17 cellular contexts compared by ENCODE assay signal in genomic region chr1:54109131-54110105, GRCh38. TPM values are rescaled to one million over a fixed set of nuclear protein-coding genes. Genes with fewer than 3 reads are reported as not detected.
"Had no signal": no experiment of that assay in that cellular context is flagged by ENCODE, and none has a peak within 500 bp of the region (broad histone marks: within the 10 kb centered on the region; RNA-seq: fewer than 3 reads in every experiment).

No MANE protein-coding gene starts in this region.

- H3K27me3 ChIP-seq: brain microvascular endothelial cell, heart left ventricle, pancreas, thyroid gland had no signal

- H3K4me3 ChIP-seq: heart left ventricle, pancreas, thyroid gland had no signal

- ATAC-seq: heart left ventricle; naive thymus-derived CD4-positive, alpha-beta T cell had no signal

- H3K27ac Mint-ChIP-seq: activated CD4-positive, alpha-beta memory T cell treated with anti-CD3 and anti-CD28 coated beads, Interleukin-2, amount 10 ng/mL, durations not matched to agents 7 days and 5 days; activated naive CD8-positive, alpha-beta T cell treated with anti-CD3 and anti-CD28 coated beads for 36 hours; activated T-helper 1 cell treated with anti-CD3 and anti-CD28 coated beads, Interleukin-12 subunit alpha, Interleukin-12 subunit beta, Interleukin-2, Interleukin-4 antibody, amounts not matched to agents 30 ng/mL and 10 ng/mL and 1 ng/mL, durations not matched to agents 14 hours and 24 hours and 36 hours; immature natural killer cell had no signal

- H3K36me3 ChIP-seq: brain microvascular endothelial cell, heart left ventricle, pancreas, thyroid gland had no signal

- H3K9me3 ChIP-seq: heart left ventricle, pancreas, thyroid gland had no signal

- H3K4me1 ChIP-seq: heart left ventricle, pancreas, thyroid gland had no signal

- H3K4me1 Mint-ChIP-seq: activated CD4-positive, alpha-beta memory T cell treated with anti-CD3 and anti-CD28 coated beads, Interleukin-2, amount 10 ng/mL, durations not matched to agents 7 days and 5 days; activated naive CD8-positive, alpha-beta T cell treated with anti-CD3 and anti-CD28 coated beads for 36 hours; central memory CD8-positive, alpha-beta T cell; immature natural killer cell; naive thymus-derived CD4-positive, alpha-beta T cell had no signal

- H3K27me3 Mint-ChIP-seq: activated CD4-positive, alpha-beta memory T cell treated with anti-CD3 and anti-CD28 coated beads, Interleukin-2, amount 10 ng/mL, durations not matched to agents 7 days and 5 days; activated naive CD8-positive, alpha-beta T cell treated with anti-CD3 and anti-CD28 coated beads for 36 hours; central memory CD8-positive, alpha-beta T cell; naive thymus-derived CD4-positive, alpha-beta T cell had no signal

- H3K9me3 Mint-ChIP-seq: activated CD4-positive, alpha-beta memory T cell treated with anti-CD3 and anti-CD28 coated beads, Interleukin-2, amount 10 ng/mL, durations not matched to agents 7 days and 5 days; activated naive CD8-positive, alpha-beta T cell treated with anti-CD3 and anti-CD28 coated beads for 36 hours; activated T-helper 1 cell treated with anti-CD3 and anti-CD28 coated beads, Interleukin-12 subunit alpha, Interleukin-12 subunit beta, Interleukin-2, Interleukin-4 antibody, amounts not matched to agents 30 ng/mL and 10 ng/mL and 1 ng/mL, durations not matched to agents 14 hours and 24 hours and 36 hours; central memory CD8-positive, alpha-beta T cell; immature natural killer cell; naive thymus-derived CD4-positive, alpha-beta T cell had no signal

- H3K27ac ChIP-seq: brain microvascular endothelial cell, heart left ventricle, pancreas, thyroid gland had no signal

- H3K4me3 Mint-ChIP-seq: activated CD4-positive, alpha-beta memory T cell treated with anti-CD3 and anti-CD28 coated beads, Interleukin-2, amount 10 ng/mL, durations not matched to agents 7 days and 5 days; activated naive CD8-positive, alpha-beta T cell treated with anti-CD3 and anti-CD28 coated beads for 36 hours; activated T-helper 1 cell treated with anti-CD3 and anti-CD28 coated beads, Interleukin-12 subunit alpha, Interleukin-12 subunit beta, Interleukin-2, Interleukin-4 antibody, amounts not matched to agents 30 ng/mL and 10 ng/mL and 1 ng/mL, durations not matched to agents 14 hours and 24 hours and 36 hours; central memory CD8-positive, alpha-beta T cell; immature natural killer cell; naive thymus-derived CD4-positive, alpha-beta T cell had no signal

- DNase-seq: activated CD4-positive, alpha-beta T cell treated with anti-CD3 and anti-CD28 coated beads for 4 hours; activated naive CD8-positive, alpha-beta T cell treated with anti-CD3 and anti-CD28 coated beads for 36 hours; anterior cingulate cortex; brain microvascular endothelial cell; effector memory CD4-positive, alpha-beta T cell; foreskin melanocyte; immature natural killer cell; pancreas; stimulated activated CD4-positive, alpha-beta T cell treated with anti-CD3 and anti-CD28 coated beads, Interleukin-12 subunit alpha, Interleukin-12 subunit beta, amount 100 ng/mL, for 4 hours; stimulated activated CD4-positive, alpha-beta T cell treated with anti-CD3 and anti-CD28 coated beads, Interleukin-2, amount 100 ng/mL, for 24 hours; thyroid gland had no signal

- H3K36me3 Mint-ChIP-seq: activated naive CD8-positive, alpha-beta T cell treated with anti-CD3 and anti-CD28 coated beads for 36 hours had no signal

RNA-seq across cellular contexts. Expression of gene CDCP2, which starts 43.4 kb away (rescaled TPM):
- total RNA-seq: activated CD4-positive, alpha-beta memory T cell treated with anti-CD3 and anti-CD28 coated beads, Interleukin-2, amount 10 ng/mL, durations not matched to agents 7 days and 5 days; activated naive CD8-positive, alpha-beta T cell treated with anti-CD3 and anti-CD28 coated beads for 36 hours; activated T-helper 1 cell treated with anti-CD3 and anti-CD28 coated beads, Interleukin-12 subunit alpha, Interleukin-12 subunit beta, Interleukin-2, Interleukin-4 antibody, amounts not matched to agents 30 ng/mL and 10 ng/mL and 1 ng/mL, durations not matched to agents 14 hours and 24 hours and 36 hours; fibroblast of lung had no signal
- polyA plus RNA-seq: fibroblast of lung; heart left ventricle; immature natural killer cell; naive thymus-derived CD4-positive, alpha-beta T cell; pancreas had no signal
